Comparison of ENCODE assay signal across 1 cellular context in genomic region chr19:13849991-13850909, GRCh38.
A peak's percentile ranks its signal among the peaks of the same experiment; 100 is the strongest.
TF ChIP-seq lines count a peak whose summit lies in the region.

No MANE protein-coding gene starts in this region.

TF ChIP-seq in GM12878, 131 proteins besides CTCF, POLR2A, EP300 and RAD21:
- TF ChIP-seq, protein P1, sequence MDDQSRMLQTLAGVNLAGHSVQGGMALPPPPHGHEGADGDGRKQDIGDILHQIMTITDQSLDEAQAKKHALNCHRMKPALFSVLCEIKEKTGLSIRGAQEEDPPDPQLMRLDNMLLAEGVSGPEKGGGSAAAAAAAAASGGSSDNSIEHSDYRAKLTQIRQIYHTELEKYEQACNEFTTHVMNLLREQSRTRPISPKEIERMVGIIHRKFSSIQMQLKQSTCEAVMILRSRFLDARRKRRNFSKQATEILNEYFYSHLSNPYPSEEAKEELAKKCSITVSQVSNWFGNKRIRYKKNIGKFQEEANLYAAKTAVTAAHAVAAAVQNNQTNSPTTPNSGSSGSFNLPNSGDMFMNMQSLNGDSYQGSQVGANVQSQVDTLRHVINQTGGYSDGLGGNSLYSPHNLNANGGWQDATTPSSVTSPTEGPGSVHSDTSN (IDR thresholded peaks at IDR 0.05; ENCODE audit: insufficient replicate concordance, low read depth, low read length) = no peak
- TF ChIP-seq RBBP5 (conservative IDR thresholded peaks at IDR 0.05) = no peak
- TF ChIP-seq IKZF2 (IDR thresholded peaks at IDR 0.05) = no peak
- TF ChIP-seq WRNIP1 (IDR thresholded peaks at IDR 0.05; ENCODE audit: borderline replicate concordance, low read depth, low read length) = no peak
- no peak for TF ChIP-seq YY1 (IDR thresholded peaks at IDR 0.05; ENCODE audit: low read depth, low read length)
- TF ChIP-seq ZBTB33 (IDR thresholded peaks at IDR 0.05) = no peak
- no peak for TF ChIP-seq YBX1 (IDR thresholded peaks at IDR 0.05)
- TF ChIP-seq SUZ12 (IDR thresholded peaks at IDR 0.05; ENCODE audit: unreplicated experiment) = no peak
- no peak for TF ChIP-seq FOXK2 (IDR thresholded peaks at IDR 0.05)
- TF ChIP-seq CREB1 (IDR thresholded peaks at IDR 0.05; ENCODE audit: low read depth) = no peak
- TF ChIP-seq CREM (IDR thresholded peaks at IDR 0.05; ENCODE audit: low read depth) = no peak
- 0 out of 2 replicates have a peak, but pooled peaks have one; percentile 10 for TF ChIP-seq CHD2 (IDR thresholded peaks at IDR 0.05; ENCODE audit: borderline replicate concordance, low read depth, low read length)
- TF ChIP-seq CHD1 (IDR thresholded peaks at IDR 0.05; ENCODE audit: low read depth, low read length) = no peak
- 0 out of 2 replicates have a peak, but pooled peaks have one; percentile 24 for TF ChIP-seq JUND (IDR thresholded peaks at IDR 0.05; ENCODE audit: low read depth, low read length)
- TF ChIP-seq DPF2 (IDR thresholded peaks at IDR 0.05) = peak; percentile 37; the same call in 1 of the 2 replicates
- TF ChIP-seq NBN (IDR thresholded peaks at IDR 0.05) = no peak
- TF ChIP-seq ETV6 (conservative IDR thresholded peaks at IDR 0.05 in 1 of 2, IDR thresholded peaks at IDR 0.05 in 1 of 2; ENCODE audit: borderline replicate concordance in 1 of 2, low read depth in 1 of 2) = no peak
- TF ChIP-seq ATF3 (IDR thresholded peaks at IDR 0.05; ENCODE audit: borderline replicate concordance, extremely low read depth, low read depth, low read length) = no peak
- TF ChIP-seq ESRRA (IDR thresholded peaks at IDR 0.05; ENCODE audit: low read length) = no peak
- no peak for TF ChIP-seq RELA (IDR thresholded peaks at IDR 0.05; ENCODE audit: borderline replicate concordance, partially characterized antibody)
- TF ChIP-seq, protein P2, sequence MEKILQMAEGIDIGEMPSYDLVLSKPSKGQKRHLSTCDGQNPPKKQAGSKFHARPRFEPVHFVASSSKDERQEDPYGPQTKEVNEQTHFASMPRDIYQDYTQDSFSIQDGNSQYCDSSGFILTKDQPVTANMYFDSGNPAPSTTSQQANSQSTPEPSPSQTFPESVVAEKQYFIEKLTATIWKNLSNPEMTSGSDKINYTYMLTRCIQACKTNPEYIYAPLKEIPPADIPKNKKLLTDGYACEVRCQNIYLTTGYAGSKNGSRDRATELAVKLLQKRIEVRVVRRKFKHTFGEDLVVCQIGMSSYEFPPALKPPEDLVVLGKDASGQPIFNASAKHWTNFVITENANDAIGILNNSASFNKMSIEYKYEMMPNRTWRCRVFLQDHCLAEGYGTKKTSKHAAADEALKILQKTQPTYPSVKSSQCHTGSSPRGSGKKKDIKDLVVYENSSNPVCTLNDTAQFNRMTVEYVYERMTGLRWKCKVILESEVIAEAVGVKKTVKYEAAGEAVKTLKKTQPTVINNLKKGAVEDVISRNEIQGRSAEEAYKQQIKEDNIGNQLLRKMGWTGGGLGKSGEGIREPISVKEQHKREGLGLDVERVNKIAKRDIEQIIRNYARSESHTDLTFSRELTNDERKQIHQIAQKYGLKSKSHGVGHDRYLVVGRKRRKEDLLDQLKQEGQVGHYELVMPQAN (conservative IDR thresholded peaks at IDR 0.05) = no peak
- no peak for TF ChIP-seq POLR2AphosphoS5 (IDR thresholded peaks at IDR 0.05; ENCODE audit: low read length)
- TF ChIP-seq, protein P3, sequence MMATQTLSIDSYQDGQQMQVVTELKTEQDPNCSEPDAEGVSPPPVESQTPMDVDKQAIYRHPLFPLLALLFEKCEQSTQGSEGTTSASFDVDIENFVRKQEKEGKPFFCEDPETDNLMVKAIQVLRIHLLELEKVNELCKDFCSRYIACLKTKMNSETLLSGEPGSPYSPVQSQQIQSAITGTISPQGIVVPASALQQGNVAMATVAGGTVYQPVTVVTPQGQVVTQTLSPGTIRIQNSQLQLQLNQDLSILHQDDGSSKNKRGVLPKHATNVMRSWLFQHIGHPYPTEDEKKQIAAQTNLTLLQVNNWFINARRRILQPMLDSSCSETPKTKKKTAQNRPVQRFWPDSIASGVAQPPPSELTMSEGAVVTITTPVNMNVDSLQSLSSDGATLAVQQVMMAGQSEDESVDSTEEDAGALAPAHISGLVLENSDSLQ (IDR thresholded peaks at IDR 0.05) = no peak
- TF ChIP-seq IKZF1 (conservative IDR thresholded peaks at IDR 0.05) = no peak; the same call in 1 of the 2 replicates
- TF ChIP-seq BHLHE40 (IDR thresholded peaks at IDR 0.05; ENCODE audit: borderline replicate concordance in 1 of 2, low read depth in 2 of 2, low read length in 1 of 2) = peak in 1 of 2 experiments; percentile 64; a peak in 2 of 4 replicates
- no peak for TF ChIP-seq RUNX3 (IDR thresholded peaks at IDR 0.05; ENCODE audit: low read length)
- TF ChIP-seq ZBTB40 (IDR thresholded peaks at IDR 0.05; ENCODE audit: borderline replicate concordance) = no peak
- TF ChIP-seq NRF1 (conservative IDR thresholded peaks at IDR 0.05; ENCODE audit: low read depth, low read length) = no peak
- TF ChIP-seq NR2C2 (IDR thresholded peaks at IDR 0.05; ENCODE audit: borderline replicate concordance, control insufficient read depth, insufficient read length, low read depth) = no peak
- TF ChIP-seq GATAD2B (conservative IDR thresholded peaks at IDR 0.05; ENCODE audit: low read depth) = peak; percentile 38; the same call in 1 of the 2 replicates
- no peak for TF ChIP-seq MEF2B (IDR thresholded peaks at IDR 0.05; ENCODE audit: partially characterized antibody, poor library complexity, severe bottlenecking)
- TF ChIP-seq SIX5 (IDR thresholded peaks at IDR 0.05; ENCODE audit: low read depth, low read length, severe bottlenecking) = no peak
- no peak for TF ChIP-seq TCF12 (IDR thresholded peaks at IDR 0.05; ENCODE audit: low read depth, low read length)
- TF ChIP-seq ZNF384 (IDR thresholded peaks at IDR 0.05; ENCODE audit: borderline replicate concordance, low read depth, low read length) = no peak
- TF ChIP-seq, protein P4, sequence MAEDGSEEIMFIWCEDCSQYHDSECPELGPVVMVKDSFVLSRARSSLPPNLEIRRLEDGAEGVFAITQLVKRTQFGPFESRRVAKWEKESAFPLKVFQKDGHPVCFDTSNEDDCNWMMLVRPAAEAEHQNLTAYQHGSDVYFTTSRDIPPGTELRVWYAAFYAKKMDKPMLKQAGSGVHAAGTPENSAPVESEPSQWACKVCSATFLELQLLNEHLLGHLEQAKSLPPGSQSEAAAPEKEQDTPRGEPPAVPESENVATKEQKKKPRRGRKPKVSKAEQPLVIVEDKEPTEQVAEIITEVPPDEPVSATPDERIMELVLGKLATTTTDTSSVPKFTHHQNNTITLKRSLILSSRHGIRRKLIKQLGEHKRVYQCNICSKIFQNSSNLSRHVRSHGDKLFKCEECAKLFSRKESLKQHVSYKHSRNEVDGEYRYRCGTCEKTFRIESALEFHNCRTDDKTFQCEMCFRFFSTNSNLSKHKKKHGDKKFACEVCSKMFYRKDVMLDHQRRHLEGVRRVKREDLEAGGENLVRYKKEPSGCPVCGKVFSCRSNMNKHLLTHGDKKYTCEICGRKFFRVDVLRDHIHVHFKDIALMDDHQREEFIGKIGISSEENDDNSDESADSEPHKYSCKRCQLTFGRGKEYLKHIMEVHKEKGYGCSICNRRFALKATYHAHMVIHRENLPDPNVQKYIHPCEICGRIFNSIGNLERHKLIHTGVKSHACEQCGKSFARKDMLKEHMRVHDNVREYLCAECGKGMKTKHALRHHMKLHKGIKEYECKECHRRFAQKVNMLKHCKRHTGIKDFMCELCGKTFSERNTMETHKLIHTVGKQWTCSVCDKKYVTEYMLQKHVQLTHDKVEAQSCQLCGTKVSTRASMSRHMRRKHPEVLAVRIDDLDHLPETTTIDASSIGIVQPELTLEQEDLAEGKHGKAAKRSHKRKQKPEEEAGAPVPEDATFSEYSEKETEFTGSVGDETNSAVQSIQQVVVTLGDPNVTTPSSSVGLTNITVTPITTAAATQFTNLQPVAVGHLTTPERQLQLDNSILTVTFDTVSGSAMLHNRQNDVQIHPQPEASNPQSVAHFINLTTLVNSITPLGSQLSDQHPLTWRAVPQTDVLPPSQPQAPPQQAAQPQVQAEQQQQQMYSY (CRISPR knock-in tag; IDR thresholded peaks at IDR 0.05) = no peak
- no peak for TF ChIP-seq RFX5 (IDR thresholded peaks at IDR 0.05; ENCODE audit: low read depth, low read length)
- TF ChIP-seq KDM1A (IDR thresholded peaks at IDR 0.05; ENCODE audit: borderline replicate concordance) = no peak
- TF ChIP-seq MLLT1 (IDR thresholded peaks at IDR 0.05) = no peak
- TF ChIP-seq SREBF1 (IDR thresholded peaks at IDR 0.05; ENCODE audit: low read length) = no peak
- no peak for TF ChIP-seq SUPT20H (IDR thresholded peaks at IDR 0.05; ENCODE audit: borderline replicate concordance, control insufficient read depth, low read depth, low read length)
- TF ChIP-seq CEBPZ (IDR thresholded peaks at IDR 0.05; ENCODE audit: low read depth, low read length) = no peak
- no peak for TF ChIP-seq STAT1 (conservative IDR thresholded peaks at IDR 0.05)
- TF ChIP-seq EZH2 (IDR thresholded peaks at IDR 0.05; ENCODE audit: borderline replicate concordance, control insufficient read depth, low read depth, low read length) = no peak
- TF ChIP-seq MTA3 (IDR thresholded peaks at IDR 0.05; ENCODE audit: borderline replicate concordance, low read length) = no peak
